ENCODE assay signal across 21 cellular contexts in the genomic region with DNA sequence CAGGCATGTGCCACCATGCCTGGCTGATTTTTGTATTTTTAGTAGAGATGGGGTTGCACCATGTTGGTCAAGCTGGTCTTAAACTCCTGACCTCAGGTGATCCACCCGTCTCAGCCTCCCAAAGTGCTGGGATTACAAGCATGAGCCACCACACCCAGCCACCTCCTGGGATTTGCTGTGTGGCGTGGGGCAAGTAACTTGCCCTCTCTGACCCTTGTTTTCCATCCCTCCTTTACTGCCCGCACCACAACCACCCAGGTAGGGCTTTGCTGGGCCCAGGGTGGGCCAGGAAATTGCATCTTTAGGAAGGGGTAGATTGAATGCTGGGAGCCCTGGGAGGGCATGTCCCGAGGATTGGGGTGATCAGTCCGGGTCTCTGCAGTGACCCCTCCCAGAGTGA. TPM values are rescaled to one million over a fixed set of nuclear protein-coding genes. Genes with fewer than 3 reads are reported as not detected.
"Had no signal": no experiment of that assay in that cellular context is flagged by ENCODE, and none has a peak within 500 bp of the region (broad histone marks: within the 10 kb centered on the region; RNA-seq: fewer than 3 reads in every experiment).

No MANE protein-coding gene starts in this region.

RNA-seq across cellular contexts. Expression of gene B3GNT3, which starts 11.2 kb away (rescaled TPM):
- total RNA-seq: left ventricle myocardium inferior; myocyte; naive thymus-derived CD8-positive, alpha-beta T cell; neural crest cell; osteocyte; progenitor cell of endocrine pancreas; pulmonary artery endothelial cell; right atrium auricular region; skeletal muscle tissue; temporal lobe had no signal
- polyA plus RNA-seq: smooth muscle cell had no signal

RNA-seq across cellular contexts. Expression of gene FCHO1, which starts 32.4 kb away (rescaled TPM):
- total RNA-seq: myocyte had no signal

RNA-seq across cellular contexts. Expression of gene INSL3, which starts 37.6 kb away (rescaled TPM):
- total RNA-seq: hepatocyte, kidney epithelial cell, left ventricle myocardium inferior, lower leg skin, lung, mucosa of descending colon, myocyte, neural crest cell, osteocyte, progenitor cell of endocrine pancreas, pulmonary artery endothelial cell, renal cortical epithelial cell, right atrium auricular region, right lobe of liver, skeletal muscle tissue, temporal lobe, tibial nerve, ureter, uterus had no signal
